Comparison of ENCODE assay signal across 16 cellular contexts in the genomic region with DNA sequence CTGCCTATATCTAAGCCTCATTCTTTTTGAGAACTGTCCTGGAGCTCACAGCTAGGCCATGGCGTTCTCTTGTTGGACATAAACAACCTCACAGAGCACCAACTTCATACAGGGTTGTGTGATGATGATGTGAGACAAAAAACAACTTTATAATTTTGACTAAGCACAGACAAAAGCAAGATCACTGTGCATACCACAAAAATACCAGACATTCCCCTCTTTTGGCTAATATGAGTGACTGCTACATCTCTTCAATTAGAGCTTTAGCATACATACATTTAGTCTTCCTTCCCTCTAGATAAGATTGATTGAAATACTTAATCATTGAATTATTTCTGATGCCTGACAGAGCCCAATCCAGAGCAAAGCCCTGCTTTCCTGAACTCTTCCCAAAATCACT. TPM values are rescaled to one million over a fixed set of nuclear protein-coding genes. Genes with fewer than 3 reads are reported as not detected.
"Had no signal": no experiment of that assay in that cellular context is flagged by ENCODE, and none has a peak within 500 bp of the region (broad histone marks: within the 10 kb centered on the region; RNA-seq: fewer than 3 reads in every experiment).

No MANE protein-coding gene starts in this region.

- DNase-seq: activated CD4-positive, alpha-beta memory T cell treated with anti-CD3 and anti-CD28 coated beads, Interleukin-2, amount 10 ng/mL, durations not matched to agents 7 days and 5 days; activated CD4-positive, CD25-positive, alpha-beta regulatory T cell treated with anti-CD3 and anti-CD28 coated beads, Interleukin-2, amount 50 U/mL, for 72 hours; activated CD8-positive, alpha-beta memory T cell treated with anti-CD3 and anti-CD28 coated beads, Interleukin-2, amount 50 U/mL, for 4 hours; activated naive CD4-positive, alpha-beta T cell treated with Interleukin-2 at 50 U/mL for 16 hours; activated naive CD8-positive, alpha-beta T cell treated with anti-CD3 and anti-CD28 coated beads, Interleukin-2, amount 50 U/mL, for 24 hours; body of pancreas; cerebellar nuclear complex; dermis blood vessel endothelial cell; endodermal cell; heart right ventricle; tibial artery had no signal

- H3K27ac Mint-ChIP-seq: activated CD4-positive, alpha-beta memory T cell treated with anti-CD3 and anti-CD28 coated beads, Interleukin-2, amount 10 ng/mL, durations not matched to agents 7 days and 5 days; activated naive CD8-positive, alpha-beta T cell treated with anti-CD3 and anti-CD28 coated beads, Interleukin-2, amount 50 U/mL, for 24 hours; activated T-helper 1 cell treated with anti-CD3 and anti-CD28 coated beads, Interleukin-12 subunit alpha, Interleukin-12 subunit beta, Interleukin-2, Interleukin-4 antibody, amounts not matched to agents 30 ng/mL and 10 ng/mL and 1 ng/mL, durations not matched to agents 14 hours and 24 hours and 36 hours; endodermal cell had no signal

- H3K4me3 ChIP-seq: body of pancreas, heart right ventricle, smooth muscle cell, tibial artery had no signal

- H3K4me2 ChIP-seq: smooth muscle cell had no signal

- H3K9me3 Mint-ChIP-seq: activated CD4-positive, alpha-beta memory T cell treated with anti-CD3 and anti-CD28 coated beads, Interleukin-2, amount 10 ng/mL, durations not matched to agents 7 days and 5 days; activated T-helper 1 cell treated with anti-CD3 and anti-CD28 coated beads, Interleukin-12 subunit alpha, Interleukin-12 subunit beta, Interleukin-2, Interleukin-4 antibody, amounts not matched to agents 30 ng/mL and 10 ng/mL and 1 ng/mL, durations not matched to agents 14 hours and 24 hours and 36 hours; endodermal cell; neural crest cell had no signal

- H3K27ac ChIP-seq: body of pancreas, heart right ventricle had no signal

- H3K36me3 ChIP-seq: heart right ventricle, tibial artery had no signal

- H3K9me3 ChIP-seq: body of pancreas, heart right ventricle, tibial artery had no signal

- H3K4me3 Mint-ChIP-seq: activated CD4-positive, alpha-beta memory T cell treated with anti-CD3 and anti-CD28 coated beads, Interleukin-2, amount 10 ng/mL, durations not matched to agents 7 days and 5 days; activated naive CD8-positive, alpha-beta T cell treated with anti-CD3 and anti-CD28 coated beads, Interleukin-2, amount 50 U/mL, for 24 hours; activated T-helper 1 cell treated with anti-CD3 and anti-CD28 coated beads, Interleukin-12 subunit alpha, Interleukin-12 subunit beta, Interleukin-2, Interleukin-4 antibody, amounts not matched to agents 30 ng/mL and 10 ng/mL and 1 ng/mL, durations not matched to agents 14 hours and 24 hours and 36 hours; endodermal cell; neural crest cell had no signal

- H3K27me3 ChIP-seq: body of pancreas, tibial artery had no signal

- H3K4me1 ChIP-seq: body of pancreas had no signal

RNA-seq across cellular contexts. Expression of gene MAB21L1, which starts 8.3 kb away (rescaled TPM):
- total RNA-seq: activated CD4-positive, alpha-beta memory T cell treated with anti-CD3 and anti-CD28 coated beads, Interleukin-2, amount 10 ng/mL, durations not matched to agents 7 days and 5 days; activated T-helper 1 cell treated with anti-CD3 and anti-CD28 coated beads, Interleukin-12 subunit alpha, Interleukin-12 subunit beta, Interleukin-2, Interleukin-4 antibody, amounts not matched to agents 30 ng/mL and 10 ng/mL and 1 ng/mL, durations not matched to agents 14 hours and 24 hours and 36 hours; kidney epithelial cell; smooth muscle cell; T-helper 2 cell treated with Interferon-gamma antibody and Interleukin-4, amounts not matched to agents 100 ng/mL and 5 ng/mL, for 36 hours had no signal
